Comparison of ENCODE assay signal across 1 cellular context in genomic region chr2:85327757-85328617, GRCh38.
TF ChIP-seq lines count a peak whose summit lies in the region.

Gene TGOLN2 (minus strand): TSS chr2:85327989. CDS start chr2:85327962, 27 bp downstream.

TF ChIP-seq in HepG2, 621 proteins besides CTCF, POLR2A, EP300 and RAD21 (continued from another document and continues in another):
- peak; percentile 94; the same call in 1 of the 2 replicates for TF ChIP-seq ZNF318 (CRISPR knock-in tag; IDR thresholded peaks at IDR 0.05)
- no peak; the same call in 1 of the 2 replicates for TF ChIP-seq ZNF460 (CRISPR knock-in tag; IDR thresholded peaks at IDR 0.05; ENCODE audit: borderline replicate concordance)
- TF ChIP-seq REPIN1 (CRISPR knock-in tag; IDR thresholded peaks at IDR 0.05; ENCODE audit: borderline replicate concordance, low read depth), result peak; percentile 98
- TF ChIP-seq ZKSCAN5 (CRISPR knock-in tag; IDR thresholded peaks at IDR 0.05), result peak; percentile 83; the same call in 1 of the 2 replicates
- no peak for TF ChIP-seq MAFK (conservative IDR thresholded peaks at IDR 0.05 in 1 of 2, IDR thresholded peaks at IDR 0.05 in 1 of 2; ENCODE audit: low read length in 2 of 2)
- peak; percentile 32; the same call in 1 of the 2 replicates for TF ChIP-seq JUND (CRISPR knock-in tag; IDR thresholded peaks at IDR 0.05)
- TF ChIP-seq TOPORS (CRISPR knock-in tag; IDR thresholded peaks at IDR 0.05), result peak; percentile 91
- peak; percentile 96 for TF ChIP-seq ZNF766 (CRISPR knock-in tag; IDR thresholded peaks at IDR 0.05; ENCODE audit: borderline replicate concordance)
- peak; percentile 85 for TF ChIP-seq ZNF570 (CRISPR knock-in tag; IDR thresholded peaks at IDR 0.05; ENCODE audit: borderline replicate concordance)
- TF ChIP-seq ZMYM4 (CRISPR knock-in tag; IDR thresholded peaks at IDR 0.05), result peak; percentile 93
- TF ChIP-seq ADNP (CRISPR knock-in tag; IDR thresholded peaks at IDR 0.05), result no peak
- TF ChIP-seq CHD4 (IDR thresholded peaks at IDR 0.05; ENCODE audit: borderline replicate concordance, low read length), result no peak
- TF ChIP-seq SCMH1 (CRISPR knock-in tag; IDR thresholded peaks at IDR 0.05; ENCODE audit: borderline replicate concordance), result no peak
- peak; percentile 95 for TF ChIP-seq ISX (CRISPR knock-in tag; conservative IDR thresholded peaks at IDR 0.05)
- peak; percentile 76; the same call in 1 of the 2 replicates for TF ChIP-seq KLF15 (CRISPR knock-in tag; IDR thresholded peaks at IDR 0.05; ENCODE audit: borderline replicate concordance)
- TF ChIP-seq ZMAT3 (CRISPR knock-in tag; conservative IDR thresholded peaks at IDR 0.05), result peak; percentile 92; the same call in 1 of the 2 replicates
- TF ChIP-seq ARNTL (CRISPR knock-in tag; IDR thresholded peaks at IDR 0.05), result peak; percentile 75
- TF ChIP-seq HBP1 (CRISPR knock-in tag; IDR thresholded peaks at IDR 0.05; ENCODE audit: low read depth), result no peak
- peak; percentile 61; the same call in 1 of the 2 replicates for TF ChIP-seq MYNN (CRISPR knock-in tag; IDR thresholded peaks at IDR 0.05; ENCODE audit: low read depth)
- peak; percentile 96 for TF ChIP-seq ATF7-NPFF (CRISPR knock-in tag; IDR thresholded peaks at IDR 0.05; ENCODE audit: low read depth)
- TF ChIP-seq SMYD3 (CRISPR knock-in tag; IDR thresholded peaks at IDR 0.05), result peak; percentile 56; the same call in 1 of the 2 replicates
- TF ChIP-seq CERS6 (CRISPR knock-in tag; IDR thresholded peaks at IDR 0.05), result peak; percentile 63; the same call in 1 of the 2 replicates
- TF ChIP-seq THYN1 (CRISPR knock-in tag; IDR thresholded peaks at IDR 0.05; ENCODE audit: borderline replicate concordance, low read depth), result no peak
- peak; percentile 88; the same call in 1 of the 2 replicates for TF ChIP-seq DNMT1 (CRISPR knock-in tag; IDR thresholded peaks at IDR 0.05)
- TF ChIP-seq CBX5 (CRISPR knock-in tag; IDR thresholded peaks at IDR 0.05; ENCODE audit: borderline replicate concordance), result peak; percentile 35; the same call in 1 of the 2 replicates
- peak; percentile 67; the same call in 1 of the 2 replicates for TF ChIP-seq PAF1 (CRISPR knock-in tag; IDR thresholded peaks at IDR 0.05)
- TF ChIP-seq TEF (CRISPR knock-in tag; IDR thresholded peaks at IDR 0.05), result peak; percentile 83
- no peak for TF ChIP-seq MAFG (CRISPR knock-in tag; IDR thresholded peaks at IDR 0.05)
- no peak for TF ChIP-seq JUNB (CRISPR knock-in tag; IDR thresholded peaks at IDR 0.05; ENCODE audit: borderline replicate concordance)
- TF ChIP-seq PREB (CRISPR knock-in tag; IDR thresholded peaks at IDR 0.05), result 0 out of 2 replicates have a peak, but pooled peaks have one; percentile 78
- no peak for TF ChIP-seq ZNF33A (CRISPR knock-in tag; IDR thresholded peaks at IDR 0.05; ENCODE audit: borderline replicate concordance)
- peak; percentile 96 for TF ChIP-seq YEATS4 (CRISPR knock-in tag; IDR thresholded peaks at IDR 0.05; ENCODE audit: borderline replicate concordance)
- TF ChIP-seq HES4 (CRISPR knock-in tag; IDR thresholded peaks at IDR 0.05; ENCODE audit: borderline replicate concordance), result peak; percentile 94
- TF ChIP-seq ZNF432 (CRISPR knock-in tag; IDR thresholded peaks at IDR 0.05; ENCODE audit: borderline replicate concordance), result no peak
- peak; percentile 93 for TF ChIP-seq TARDBP (CRISPR knock-in tag; IDR thresholded peaks at IDR 0.05)
- peak; percentile 37 for TF ChIP-seq FOSL2 (CRISPR knock-in tag; IDR thresholded peaks at IDR 0.05)
- TF ChIP-seq MBNL3 (CRISPR knock-in tag; conservative IDR thresholded peaks at IDR 0.05), result no peak
- peak; percentile 93; the same call in 1 of the 2 replicates for TF ChIP-seq EED (CRISPR knock-in tag; IDR thresholded peaks at IDR 0.05)
- no peak for TF ChIP-seq CC2D1A (CRISPR knock-in tag; IDR thresholded peaks at IDR 0.05)
- peak; percentile 96 for TF ChIP-seq HNRNPK (IDR thresholded peaks at IDR 0.05; ENCODE audit: low read depth, low read length, poor library complexity, severe bottlenecking)
- peak; percentile 98; the same call in 1 of the 2 replicates for TF ChIP-seq ZNF816 (CRISPR knock-in tag; IDR thresholded peaks at IDR 0.05; ENCODE audit: borderline replicate concordance)
- peak; percentile 95 for TF ChIP-seq ZNF883 (CRISPR knock-in tag; IDR thresholded peaks at IDR 0.05; ENCODE audit: not compliant biosample characterization)
- TF ChIP-seq TSC22D2 (CRISPR knock-in tag; IDR thresholded peaks at IDR 0.05; ENCODE audit: borderline replicate concordance), result peak; percentile 86; the same call in 1 of the 2 replicates
- peak; percentile 100 for TF ChIP-seq NRL (CRISPR knock-in tag; IDR thresholded peaks at IDR 0.05; ENCODE audit: borderline replicate concordance)
- peak; percentile 97 for TF ChIP-seq TAF1 (CRISPR knock-in tag; IDR thresholded peaks at IDR 0.05)
- peak; percentile 91; the same call in 1 of the 2 replicates for TF ChIP-seq ZNF232 (CRISPR knock-in tag; IDR thresholded peaks at IDR 0.05; ENCODE audit: borderline replicate concordance)
- peak; percentile 52; the same call in 1 of the 2 replicates for TF ChIP-seq ATAD3A (CRISPR knock-in tag; IDR thresholded peaks at IDR 0.05)
- TF ChIP-seq HOXD1 (CRISPR knock-in tag; IDR thresholded peaks at IDR 0.05), result peak; percentile 95
- TF ChIP-seq ZNF337 (CRISPR knock-in tag; IDR thresholded peaks at IDR 0.05; ENCODE audit: borderline replicate concordance, low read depth), result no peak
- no peak for TF ChIP-seq ARNT (IDR thresholded peaks at IDR 0.05)
- peak; percentile 94 for TF ChIP-seq ZBTB25 (CRISPR knock-in tag; IDR thresholded peaks at IDR 0.05)
- peak; percentile 92 for TF ChIP-seq ZNF546 (CRISPR knock-in tag; conservative IDR thresholded peaks at IDR 0.05)
- TF ChIP-seq IRF9 (CRISPR knock-in tag; IDR thresholded peaks at IDR 0.05; ENCODE audit: borderline replicate concordance), result peak; percentile 98
- TF ChIP-seq NR2F6 (IDR thresholded peaks at IDR 0.05), result peak; percentile 37; the same call in 1 of the 2 replicates
- TF ChIP-seq NR2F6 (CRISPR knock-in tag; IDR thresholded peaks at IDR 0.05), result peak; percentile 53
- peak; percentile 92 for TF ChIP-seq MXD4 (CRISPR knock-in tag; IDR thresholded peaks at IDR 0.05)
- peak; percentile 96 for TF ChIP-seq ZNF230 (CRISPR knock-in tag; IDR thresholded peaks at IDR 0.05)
